In genomic region chr5:136886623-136887022, GRCh38 we compare ENCODE assay signal across 24 cellular contexts.
"Had no signal": no experiment of that assay in that cellular context is flagged by ENCODE, and none has a peak within 500 bp of the region (broad histone marks: within the 10 kb centered on the region; RNA-seq: fewer than 3 reads in every experiment).

No MANE protein-coding gene starts in this region.

- ATAC-seq: activated CD8-positive, alpha-beta memory T cell treated with anti-CD3 and anti-CD28 coated beads, Interleukin-2, amount 10 ng/mL, durations not matched to agents 7 days and 5 days; activated CD8-positive, alpha-beta T cell treated with anti-CD3 and anti-CD28 coated beads for 36 hours; left lung; natural killer cell; right cardiac atrium; upper lobe of right lung had no signal

- H3K27me3 ChIP-seq: left lung, thyroid gland, upper lobe of right lung had no signal

- H3K27ac ChIP-seq: cardiac muscle cell, left lung, skin epidermis, thyroid gland, upper lobe of right lung, WERI-Rb-1 had no signal

- H3K4me3 ChIP-seq: cardiac muscle cell, left lung, lung, skin epidermis, thyroid gland, upper lobe of right lung had no signal

- DNase-seq: activated CD4-positive, alpha-beta T cell treated with anti-CD3 and anti-CD28 coated beads, Interleukin-2, amount 10 ng/mL, durations not matched to agents 7 days and 5 days; activated CD4-positive, CD25-positive, alpha-beta regulatory T cell treated with anti-CD3 and anti-CD28 coated beads, Interleukin-2, amount 50 U/mL, for 72 hours; activated CD8-positive, alpha-beta memory T cell treated with anti-CD3 and anti-CD28 coated beads, Interleukin-2, amount 10 ng/mL, durations not matched to agents 7 days and 5 days; activated CD8-positive, alpha-beta T cell treated with anti-CD3 and anti-CD28 coated beads for 36 hours; activated effector memory CD4-positive, alpha-beta T cell treated with anti-CD3 and anti-CD28 coated beads, Interleukin-2, amount 50 U/mL, for 16 hours; activated naive CD4-positive, alpha-beta T cell treated with anti-CD3 and anti-CD28 coated beads, Interleukin-2, amount 10 ng/mL, durations not matched to agents 7 days and 5 days; activated T-cell treated with anti-CD3 and anti-CD28 coated beads for 4 hours; amygdala; cortex of kidney; foreskin fibroblast; glutamatergic neuron; hippocampal formation; kidney glomerular epithelial cell; left lung; natural killer cell; right cardiac atrium; stimulated activated CD4-positive, alpha-beta T cell treated with anti-CD3 and anti-CD28 coated beads, Interleukin-1b, Interleukin-23, amount 100 ng/mL, for 48 hours; substantia nigra; thyroid gland; upper lobe of right lung; WERI-Rb-1 had no signal

- H3K36me3 ChIP-seq: cardiac muscle cell, left lung, thyroid gland, upper lobe of right lung, WERI-Rb-1 had no signal

- H3K4me1 ChIP-seq: left lung, upper lobe of right lung had no signal

- H3K9me3 ChIP-seq: thyroid gland, upper lobe of right lung had no signal
